ENCODE assay signal across 20 cellular contexts in the genomic region with DNA sequence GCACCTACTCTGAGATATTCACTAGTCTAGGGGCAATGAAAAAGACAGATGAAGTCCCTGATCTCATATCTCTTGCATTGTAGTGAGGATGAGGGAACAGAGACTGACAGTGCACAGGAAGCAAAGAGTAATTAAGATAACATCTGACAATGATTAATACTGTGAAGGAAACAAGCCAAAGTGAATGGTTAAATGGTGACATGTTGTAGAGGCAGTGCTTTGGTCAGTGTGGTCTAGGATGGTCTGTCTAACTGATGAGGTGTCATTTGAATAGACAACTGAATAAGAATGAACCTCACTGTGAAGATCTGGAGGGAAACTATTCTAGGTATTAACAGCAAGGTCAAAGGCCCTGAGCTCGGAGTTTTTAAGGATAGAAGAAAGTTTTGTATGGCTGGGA.
A peak's percentile ranks its signal among the peaks of the same experiment; 100 is the strongest.
DNase-seq lines count a peak whose midpoint lies in the region; ATAC-seq, FAIRE-seq and TF ChIP-seq lines count a peak whose summit lies in the region.
"Had no signal": no experiment of that assay in that cellular context is flagged by ENCODE, and none has a peak within 500 bp of the region (broad histone marks: within the 10 kb centered on the region; RNA-seq: fewer than 3 reads in every experiment).

No MANE protein-coding gene starts in this region.

- no peak for FAIRE-seq in HepG2 (lab: Jason Lieb, UNC)
- FAIRE-seq: G401.6, GM19239 had no signal

- H3K9me3 ChIP-seq in GM23248 (ENCODE audit: low read depth): no peaks in the 10 kb centered on the region
- peaks cover 92% of the 10 kb centered on the region for H3K9me3 ChIP-seq in HepG2 (ENCODE audit: low read length)
- H3K9me3 ChIP-seq: tibial nerve had no signal

- no peaks in the 10 kb centered on the region for H4K20me1 ChIP-seq in GM23248 (ENCODE audit: insufficient read depth)
- no peaks in the 10 kb centered on the region for H4K20me1 ChIP-seq in HepG2 (ENCODE audit: insufficient read depth, low read length)

- no peaks in the 10 kb centered on the region for H3K9me2 ChIP-seq in GM23248 (ENCODE audit: insufficient read depth)

- POLR2A ChIA-PET in HepG2 (lab: Yijun Ruan, JAX): no interaction called here

- CTCF ChIA-PET in HepG2 (lab: Yijun Ruan, JAX; ENCODE audit: low intra/inter-chr PET ratio, low total read pairs): no interaction called here

- H3K36me3 ChIP-seq in GM23248 (ENCODE audit: low read depth) (no peaks in the 10 kb centered on the region), HepG2 (replicated peaks in 1 of 2; ENCODE audit: control insufficient read depth in 1 of 2, insufficient read depth in 2 of 2, low read length in 2 of 2) (no peaks in the 10 kb centered on the region)
- H3K36me3 ChIP-seq: tibial nerve had no signal

- TF ChIP-seq CTCF in HepG2 (CRISPR knock-in tag; IDR thresholded peaks at IDR 0.05): no peak

- H3K27ac ChIP-seq in GM23248 (no peak overlapping the region), HepG2 (ENCODE audit: extremely low read length, insufficient read depth, low read length) (no peak overlapping the region)
- H3K27ac ChIP-seq: tibial nerve had no signal

- TF ChIP-seq RAD21 in HepG2 (CRISPR knock-in tag; IDR thresholded peaks at IDR 0.05): no peak

- H3K79me2 ChIP-seq in GM23248 (ENCODE audit: insufficient read depth): no peaks in the 10 kb centered on the region
- no peaks in the 10 kb centered on the region for H3K79me2 ChIP-seq in HepG2 (ENCODE audit: insufficient read depth, low read length)

- H3K4me2 ChIP-seq in GM23248 (ENCODE audit: unreplicated experiment) (no peak overlapping the region), HepG2 (ENCODE audit: low read depth, low read length) (no peak overlapping the region)

- BruUV-seq in HepG2 (replicated peaks; lab: Mats Ljungman, UMichigan): no TSS peak

- DNase-seq in GM23248 (peak; percentile 13), kidney glomerular epithelial cell (lab: John Stamatoyannopoulos, UW) (peak; percentile 49), nucleus accumbens (lab: John Stamatoyannopoulos, UW) (no peak), cerebellar cortex (ENCODE audit: low spot score) (no peak), HepG2 (ENCODE audit: low spot score) (no peak)
- DNase-seq: activated CD4-positive, CD25-positive, alpha-beta regulatory T cell; effector CD8-positive, alpha-beta T cell; hippocampal formation; midbrain; MM.1S; NCI-H187 treated with DMSO at 0.1 percent for 48 hours; retina; SHP77 had no signal

- TF ChIP-seq POLR2A in HepG2 (IDR thresholded peaks at IDR 0.05; ENCODE audit: insufficient read depth in 1 of 2, low read depth in 2 of 2, low read length in 2 of 2): no peak

- peak; percentile 81 for ATAC-seq in GM18861 (IDR thresholded peaks at IDR 0.05; ENCODE audit: unreplicated experiment)
- ATAC-seq in HG03521 (IDR thresholded peaks at IDR 0.05; ENCODE audit: unreplicated experiment): peak; percentile 47
- ATAC-seq in HG03039 (IDR thresholded peaks at IDR 0.05; ENCODE audit: unreplicated experiment): no peak
- ATAC-seq in HepG2: no peak
- ATAC-seq: stimulated activated memory B cell treated with anti-CD40 and anti-IgM and Interleukin-4, amounts not matched to agents 10 μg/mL and 1 μg/mL and 100 μg/mL, for 72 hours had no signal

- H3F3A ChIP-seq in GM23248 (ENCODE audit: insufficient read depth): peaks cover 13% of the 10 kb centered on the region; the same call in 1 of the 2 replicates

- intact Hi-C loops in HepG2 (cut with micrococcal nuclease; ENCODE audit: unreplicated experiment): no loop called here

- in situ Hi-C loops in GM23248 (cut with MboI) (loop anchor here (25.0 kb wide), 1 partner anchor 805 kb away; no protein-coding TSS in a partner anchor), HepG2 (cut with HindIII; ENCODE audit: extremely low pct_ligation_motif_present, low pct_unique_long_range_greater_than_20kb) (no loop called here)

- H2AFZ ChIP-seq in GM23248 (no peak overlapping the region), HepG2 (ENCODE audit: low read length) (no peak overlapping the region)

- H3K27me3 ChIP-seq in GM23248 (replicated peaks; ENCODE audit: insufficient read depth): no peaks in the 10 kb centered on the region
- H3K27me3 ChIP-seq in HepG2 (ENCODE audit: control insufficient read depth in 1 of 2, insufficient read depth in 2 of 2, low read length in 2 of 2): no peaks in the 10 kb centered on the region
- H3K27me3 ChIP-seq: tibial nerve had no signal

- TF ChIP-seq EP300 in HepG2 (IDR thresholded peaks at IDR 0.05; ENCODE audit: low read depth in 2 of 2, low read length in 2 of 2) (no peak), HepG2 (CRISPR knock-in tag; IDR thresholded peaks at IDR 0.05; ENCODE audit: borderline replicate concordance) (no peak)

- peaks cover 25% of the 10 kb centered on the region; the same call in 1 of the 2 replicates for H3K4me1 ChIP-seq in GM23248 (ENCODE audit: insufficient read depth)
- H3K4me1 ChIP-seq in HepG2 (ENCODE audit: insufficient read depth, low read length): no peaks in the 10 kb centered on the region
- H3K4me1 ChIP-seq: tibial nerve had no signal

- H3K4me3 ChIP-seq in GM23248 (no peak overlapping the region), HepG2 (replicated peaks in 1 of 3; ENCODE audit: insufficient read depth in 1 of 3, low read depth in 2 of 3, low read length in 3 of 3) (no peak overlapping the region)
- H3K4me3 ChIP-seq: tibial nerve had no signal

- H3K9ac ChIP-seq in GM23248 (no peak overlapping the region), HepG2 (ENCODE audit: insufficient read depth, low read depth, low read length) (no peak overlapping the region)

- 0% methylated on average over 1 of the region's 1 CpG for WGBS in GM23248 (ENCODE audit: low coverage in 1 of 2, low lambda C conversion rate in 2 of 2, missing lambda C conversion rate in 2 of 2), 2 experiments
- 0% methylated on average over 1 of the region's 1 CpG for whole genome bisulfite sequencing in HepG2 (ENCODE audit: low lambda C conversion rate)

TF ChIP-seq in HepG2, 621 proteins besides CTCF, POLR2A, EP300 and RAD21:
- TF ChIP-seq SP5 (CRISPR knock-in tag; IDR thresholded peaks at IDR 0.05; ENCODE audit: borderline replicate concordance, low read depth): no peak

Comparison
In these comparisons a context has a peak if more than half of its experiments do, and no peak if none do; other contexts are left out.
1. ATAC-seq: peak in GM18861 (single experiment) and HG03521 (single experiment); none in HG03039 (single experiment) and HepG2 (single experiment).
2. DNase-seq: peak in GM23248 (single experiment) and kidney glomerular epithelial cell (single experiment); none in nucleus accumbens (0 of 56), cerebellar cortex (single experiment) and HepG2 (single experiment).